Comparison of ENCODE assay signal across 14 cellular contexts in genomic region chr2:130588698-130589458, GRCh38. TPM values are rescaled to one million over a fixed set of nuclear protein-coding genes. Genes with fewer than 3 reads are reported as not detected.
DNase-seq lines count a peak whose midpoint lies in the region; ATAC-seq and TF ChIP-seq lines count a peak whose summit lies in the region.
"Not testable (repeated sequence)": the region's sequence is repeated elsewhere in the genome, so short reads cannot be mapped to it uniquely, and the experiment has no call there.
"Had no signal": no experiment of that assay in that cellular context is flagged by ENCODE, and none has a peak within 500 bp of the region (broad histone marks: within the 10 kb centered on the region; RNA-seq: fewer than 3 reads in every experiment).

No MANE protein-coding gene starts in this region.

- intact Hi-C loops in activated B cell treated with CpG ODN at 0.5 μM for 24 hours (cut with micrococcal nuclease); mucosa of descending colon (cut with DNase I, micrococcal nuclease): not testable (repeated sequence)

- H3K36me3 Mint-ChIP-seq in activated B cell treated with CpG ODN at 0.5 μM for 24 hours (ENCODE audit: low read depth); stimulated activated memory B cell treated with anti-CD40 and anti-IgM and Interleukin-4, amounts not matched to agents 10 μg/mL and 1 μg/mL and 100 μg/mL, for 72 hours: not testable (repeated sequence)

- not testable (repeated sequence) for DNase-seq in activated B cell treated with CpG ODN at 0.5 μM for 24 hours, mucosa of descending colon
- peak; percentile 12 for DNase-seq in activated naive CD4-positive, alpha-beta T cell treated with Interleukin-2 at 50 U/mL for 16 hours

- H3K4me3 ChIP-seq in mucosa of descending colon: not testable (repeated sequence)

- H3K9me3 Mint-ChIP-seq in activated B cell treated with CpG ODN at 0.5 μM for 24 hours; stimulated activated memory B cell treated with anti-CD40 and anti-IgM and Interleukin-4, amounts not matched to agents 10 μg/mL and 1 μg/mL and 100 μg/mL, for 72 hours: not testable (repeated sequence)

- not testable (repeated sequence) for H3K4me3 Mint-ChIP-seq in activated B cell treated with CpG ODN at 0.5 μM for 24 hours; stimulated activated memory B cell treated with anti-CD40 and anti-IgM and Interleukin-4, amounts not matched to agents 10 μg/mL and 1 μg/mL and 100 μg/mL, for 72 hours

- H3K36me3 ChIP-seq in mucosa of descending colon (ENCODE audit: low read depth): not testable (repeated sequence)

- POLR2A ChIA-PET in activated B cell treated with CpG ODN at 0.5 μM for 24 hours (lab: Charles Lee): not testable (repeated sequence)

- peak; percentile 89 for ATAC-seq in GM18858 (IDR thresholded peaks at IDR 0.05; ENCODE audit: unreplicated experiment)
- peak; percentile 79 for ATAC-seq in GM21360 (IDR thresholded peaks at IDR 0.05; ENCODE audit: unreplicated experiment)
- ATAC-seq in HG02763 (IDR thresholded peaks at IDR 0.05; ENCODE audit: unreplicated experiment): peak; percentile 78
- ATAC-seq in HG03280 (IDR thresholded peaks at IDR 0.05; ENCODE audit: unreplicated experiment): peak; percentile 51
- ATAC-seq in activated B cell treated with CpG ODN at 0.5 μM for 24 hours (ENCODE audit: low read depth): peak; percentile 84
- peak; percentile 21 for ATAC-seq in mucosa of descending colon
- peak; percentile 92 for ATAC-seq in stimulated activated memory B cell treated with anti-CD40 and anti-IgM and Interleukin-4, amounts not matched to agents 10 μg/mL and 1 μg/mL and 100 μg/mL, for 72 hours

- H3K4me1 ChIP-seq in mucosa of descending colon (ENCODE audit: low read depth): not testable (repeated sequence)

- H3K9me3 ChIP-seq in mucosa of descending colon: not testable (repeated sequence)

- not testable (repeated sequence) for H3K4me1 Mint-ChIP-seq in activated B cell treated with CpG ODN at 0.5 μM for 24 hours; stimulated activated memory B cell treated with anti-CD40 and anti-IgM and Interleukin-4, amounts not matched to agents 10 μg/mL and 1 μg/mL and 100 μg/mL, for 72 hours

- CTCF ChIA-PET in activated B cell treated with CpG ODN at 0.5 μM for 24 hours (lab: Charles Lee): not testable (repeated sequence)

- TF ChIP-seq CTCF in activated B cell treated with CpG ODN at 0.5 μM for 24 hours (IDR thresholded peaks at IDR 0.05); mucosa of descending colon (IDR thresholded peaks at IDR 0.05): not testable (repeated sequence)

- H3K27me3 Mint-ChIP-seq in activated B cell treated with CpG ODN at 0.5 μM for 24 hours; stimulated activated memory B cell treated with anti-CD40 and anti-IgM and Interleukin-4, amounts not matched to agents 10 μg/mL and 1 μg/mL and 100 μg/mL, for 72 hours: not testable (repeated sequence)

- H3K27ac Mint-ChIP-seq in activated B cell treated with CpG ODN at 0.5 μM for 24 hours; stimulated activated memory B cell treated with anti-CD40 and anti-IgM and Interleukin-4, amounts not matched to agents 10 μg/mL and 1 μg/mL and 100 μg/mL, for 72 hours: not testable (repeated sequence)

RNA-seq across cellular contexts. Expression of gene CFC1, which starts 10.5 kb away (rescaled TPM):
- total RNA-seq in activated B cell treated with CpG ODN at 0.5 μM for 24 hours (not detected in 2 replicates), mucosa of descending colon (under 1 TPM; 0.28 to 0.92 (median 0.69) TPM)
- total RNA-seq: astrocyte, Daoy, fibroblast of villous mesenchyme, mesenteric fat pad, thyroid gland had no signal

RNA-seq across cellular contexts. Expression of gene POTEJ, which starts 22.4 kb away (rescaled TPM):
- total RNA-seq in activated B cell treated with CpG ODN at 0.5 μM for 24 hours (not detected in 2 replicates), mucosa of descending colon (under 1 TPM in 1 of 3 donors, not detected in 2; 0.10 TPM)
- total RNA-seq: astrocyte, fibroblast of villous mesenchyme, H9, mesenteric fat pad had no signal

Comparison
In these comparisons a context has a peak if more than half of its experiments do, and no peak if none do; other contexts are left out.
1. ATAC-seq: peak in every context shown above with its lines; median percentile 92 in stimulated activated memory B cell treated with anti-CD40 and anti-IgM and Interleukin-4, amounts not matched to agents 10 μg/mL and 1 μg/mL and 100 μg/mL, for 72 hours; 89 in GM18858; 84 in activated B cell treated with CpG ODN at 0.5 μM for 24 hours; 79 in GM21360; 78 in HG02763; 51 in HG03280; 21 in mucosa of descending colon.